In the genomic region with DNA sequence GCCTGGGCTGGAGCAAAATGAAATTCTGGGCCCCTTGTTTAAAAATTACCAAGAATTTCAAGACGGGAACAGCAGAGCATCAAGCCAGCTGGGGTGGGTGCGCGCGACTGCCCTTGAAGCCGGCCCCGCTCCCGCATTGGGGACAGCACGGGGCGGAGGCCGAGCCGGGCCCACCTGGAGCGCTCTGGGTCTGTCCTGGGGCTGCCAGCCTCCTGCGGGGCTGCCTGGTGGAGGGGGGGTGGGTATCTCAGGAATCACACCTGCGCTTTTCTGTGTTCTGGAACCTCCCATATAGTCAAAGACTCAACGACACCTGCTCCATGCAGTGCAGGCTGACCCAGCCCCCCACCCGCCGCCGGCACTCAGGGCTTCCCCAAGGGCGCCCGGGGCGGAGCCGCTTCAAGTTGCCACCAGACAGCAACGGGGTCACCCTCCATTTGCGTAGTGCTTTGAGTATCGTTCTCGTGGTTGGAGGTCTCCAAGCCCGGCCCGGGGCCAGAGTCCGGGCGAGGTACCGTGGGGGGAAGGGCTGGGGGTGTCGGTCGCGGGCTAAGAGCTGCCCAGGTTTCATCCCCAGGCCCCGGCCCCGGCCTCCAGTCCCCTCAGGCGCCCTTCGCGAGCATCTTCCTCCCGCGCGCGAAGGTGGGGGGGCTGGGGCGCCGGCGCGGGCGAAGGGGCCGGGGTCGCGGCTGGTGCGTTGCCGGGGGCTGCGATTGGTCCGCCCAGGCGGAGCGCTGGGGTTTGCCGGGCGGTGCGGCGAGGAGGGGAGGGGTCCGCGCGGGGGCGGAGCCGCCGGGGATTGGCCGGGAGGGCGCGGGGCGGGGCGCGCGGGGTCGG, we compare ENCODE assay signal across 8 cellular contexts.
DNase-seq lines count a peak whose midpoint lies in the region; ATAC-seq and TF ChIP-seq lines count a peak whose summit lies in the region.

No MANE protein-coding gene starts in this region.

- DNase-seq in NCI-H2196 treated with DMSO at 0.1 percent for 48 hours (lab: John Stamatoyannopoulos, UW; ENCODE audit: unreplicated experiment) (peak; percentile 33), HCEC 1CT (no peak)
- DNase-seq in central memory CD8-positive, alpha-beta T cell (ENCODE audit: low spot score in 2 of 2): no peak

- peaks cover 5% of the 10 kb centered on the region for H3K4me1 Mint-ChIP-seq in central memory CD8-positive, alpha-beta T cell
- peaks cover 17% of the 10 kb centered on the region for H3K4me1 Mint-ChIP-seq in nephron

- peak overlapping the region; percentile 56 for H3K4me3 Mint-ChIP-seq in central memory CD8-positive, alpha-beta T cell
- H3K4me3 Mint-ChIP-seq in nephron: peak overlapping the region; percentile 71 to 79 (median 73)

- no peaks in the 10 kb centered on the region for H3K27me3 Mint-ChIP-seq in central memory CD8-positive, alpha-beta T cell
- H3K27me3 Mint-ChIP-seq in nephron (ENCODE audit: low read depth): peaks cover 4% of the 10 kb centered on the region

- no peak overlapping the region for H3K27ac Mint-ChIP-seq in central memory CD8-positive, alpha-beta T cell (ENCODE audit: low read depth)
- H3K27ac Mint-ChIP-seq in nephron: no peak overlapping the region

- no peak for ATAC-seq in central memory CD8-positive, alpha-beta T cell (replicated peaks; ENCODE audit: extremely low read depth, poor library complexity, severe bottlenecking)
- ATAC-seq in GM21526 (IDR thresholded peaks at IDR 0.05; ENCODE audit: low FRiP score, unreplicated experiment) (no peak), HG03280 (IDR thresholded peaks at IDR 0.05; ENCODE audit: unreplicated experiment) (no peak), HG03097 (IDR thresholded peaks at IDR 0.05; ENCODE audit: low FRiP score, unreplicated experiment) (no peak)

- peaks cover 4% of the 10 kb centered on the region for H3K36me3 Mint-ChIP-seq in central memory CD8-positive, alpha-beta T cell (ENCODE audit: insufficient read depth)
- no peaks in the 10 kb centered on the region for H3K36me3 Mint-ChIP-seq in nephron (ENCODE audit: low read depth)

- TF ChIP-seq CTCF in GM12875 (IDR thresholded peaks at IDR 0.05; ENCODE audit: borderline replicate concordance, insufficient read depth, low read depth, low read length) (no peak), nephron (IDR thresholded peaks at IDR 0.05; ENCODE audit: unreplicated experiment in 3 of 3) (no peak)

- H3K9me3 Mint-ChIP-seq in central memory CD8-positive, alpha-beta T cell: no peaks in the 10 kb centered on the region
- H3K9me3 Mint-ChIP-seq in nephron: no peaks in the 10 kb centered on the region

- H3K4me3 ChIP-seq in GM12875 (ENCODE audit: low read depth, low read length): peak overlapping the region; percentile 36
